In the genomic region with DNA sequence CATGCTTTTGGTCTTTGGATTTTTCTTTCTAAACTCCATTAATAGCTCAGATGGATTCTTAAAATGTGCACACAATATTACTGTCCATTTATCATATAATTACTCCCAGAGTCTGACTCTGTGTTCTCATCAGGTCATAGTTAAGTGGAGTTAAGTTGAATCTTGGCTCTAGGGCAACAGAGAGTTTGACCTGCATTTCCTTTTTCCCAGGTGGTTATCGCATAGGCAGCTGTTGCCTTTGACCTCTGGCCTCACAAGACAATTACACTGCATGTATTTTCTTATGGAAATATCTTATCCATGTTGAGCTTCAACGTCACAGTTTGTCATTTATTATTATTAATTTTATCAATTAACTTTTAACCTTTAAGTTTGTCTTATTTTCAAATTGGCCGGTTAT, we compare ENCODE assay signal across 27 cellular contexts.
"Had no signal": no experiment of that assay in that cellular context is flagged by ENCODE, and none has a peak within 500 bp of the region (broad histone marks: within the 10 kb centered on the region; RNA-seq: fewer than 3 reads in every experiment).

No MANE protein-coding gene starts in this region.

- DNase-seq: activated CD4-positive, alpha-beta T cell treated with anti-CD3 and anti-CD28 coated beads for 48 hours; activated CD4-positive, alpha-beta T cell treated with anti-CD3 and anti-CD28 coated beads, Interleukin-2, amount 50 U/mL, for 4 hours; activated CD4-positive, CD25-positive, alpha-beta regulatory T cell treated with anti-CD3 and anti-CD28 coated beads, Interleukin-2, amount 50 U/mL, for 72 hours; activated CD8-positive, alpha-beta T cell treated with anti-CD3 and anti-CD28 coated beads, Interleukin-2, amount 10 ng/mL, durations not matched to agents 7 days and 5 days; activated effector memory CD4-positive, alpha-beta T cell treated with Interleukin-2 at 50 U/mL for 16 hours; activated naive CD4-positive, alpha-beta T cell; activated T-cell treated with anti-CD3 and anti-CD28 coated beads, Interleukin-2, amount 50 U/mL, for 24 hours; aorta; body of pancreas; central memory CD4-positive, alpha-beta T cell; Kasumi-1; KBM-7; NCI-H1092 treated with DMSO at 0.1 percent for 48 hours; NCI-H1417 treated with DMSO at 0.1 percent for 48 hours; NCI-H187; NCI-H2081; NCI-H446 treated with DMSO at 0.1 percent for 48 hours; NCI-H524 treated with DMSO at 0.1 percent for 48 hours; NK-92 treated with Interleukin-12 subunit alpha and Interleukin-12 subunit beta, amount 100 ng/mL, for 24 hours; OCI-M1; RPMI8226; SJCRH30; SK-N-SH; T-helper 1 cell had no signal

- H3K9ac ChIP-seq: SK-N-SH had no signal

- H3K27ac ChIP-seq: body of pancreas, SJCRH30 had no signal

- ATAC-seq: activated CD8-positive, alpha-beta T cell treated with anti-CD3 and anti-CD28 coated beads, Interleukin-2, amount 10 ng/mL, durations not matched to agents 7 days and 5 days; body of pancreas; Panc1; Right ventricle myocardium inferior had no signal

- FAIRE-seq: bronchial epithelial cell had no signal

- H3K9me3 ChIP-seq: body of pancreas, SJCRH30, SK-N-SH had no signal

- H3K27me3 ChIP-seq: body of pancreas, SJCRH30 had no signal

- H3K4me2 ChIP-seq: SK-N-SH had no signal

- H3K4me1 ChIP-seq: body of pancreas had no signal

- H3K4me3 ChIP-seq: body of pancreas, SJCRH30 had no signal
